In the genomic region with DNA sequence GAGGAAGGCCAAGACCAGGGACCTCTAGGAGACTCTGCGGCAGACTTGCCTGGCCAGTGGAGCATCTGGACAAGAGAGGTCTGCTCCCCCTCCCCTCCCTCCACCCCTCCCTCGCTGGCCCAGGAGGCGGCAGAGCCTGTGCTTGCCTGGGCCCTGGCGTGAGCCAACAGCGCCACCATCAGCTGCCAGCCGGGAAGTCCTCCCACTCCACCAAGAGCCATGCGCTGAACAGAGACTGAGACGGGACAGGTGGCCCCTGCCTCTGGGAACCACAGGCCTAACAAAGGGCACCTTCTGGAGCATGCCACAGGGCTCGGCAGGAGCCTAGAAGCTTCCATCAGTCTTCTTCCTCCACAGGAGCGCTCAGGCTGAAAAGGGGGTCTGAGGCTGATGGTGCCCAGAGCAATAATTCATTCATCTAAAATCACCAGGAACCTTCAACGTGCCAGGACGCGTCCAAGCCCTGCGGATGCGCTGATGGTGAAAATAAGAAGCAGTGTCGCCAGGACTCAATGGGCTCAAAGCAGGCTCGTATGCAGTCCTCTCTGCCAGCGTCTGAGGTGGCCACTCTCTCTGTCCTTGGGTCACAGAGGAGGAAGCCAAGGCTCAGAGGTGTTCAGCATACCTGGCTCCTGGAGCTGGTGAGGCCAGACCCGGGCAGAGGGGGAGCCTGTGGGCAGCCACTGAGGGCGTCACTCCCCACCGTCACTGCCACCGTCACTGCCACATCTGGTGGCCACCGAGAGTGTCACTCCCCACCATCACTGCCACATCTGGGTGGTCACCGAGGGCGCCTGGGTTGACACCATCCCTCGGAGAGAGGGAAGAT, we compare ENCODE assay signal across 12 cellular contexts.
DNase-seq lines count a peak whose midpoint lies in the region; ATAC-seq and TF ChIP-seq lines count a peak whose summit lies in the region.
"Had no signal": no experiment of that assay in that cellular context is flagged by ENCODE, and none has a peak within 500 bp of the region (broad histone marks: within the 10 kb centered on the region; RNA-seq: fewer than 3 reads in every experiment).

No MANE protein-coding gene starts in this region.

- DNase-seq in activated CD4-positive, alpha-beta T cell treated with anti-CD3 and anti-CD28 coated beads for 48 hours, result peak; percentile 19
- DNase-seq in activated CD4-positive, alpha-beta T cell treated with anti-CD3 and anti-CD28 coated beads, Interleukin-2, amount 10 ng/mL, durations not matched to agents 7 days and 5 days, result no peak
- DNase-seq in NCI-H1694 treated with DMSO at 0.1 percent for 48 hours (lab: John Stamatoyannopoulos, UW) (peak; percentile 13), dorsolateral prefrontal cortex (peak in 5 of 10 donors; percentile 28 to 61 (median 55)), progenitor cell of endocrine pancreas (ENCODE audit: low spot score, unreplicated experiment) (no peak), CD1c-positive myeloid dendritic cell (ENCODE audit: extremely low spot score) (no peak)
- DNase-seq: activated T-cell treated with anti-CD3 and anti-CD28 coated beads, Interleukin-2, amount 50 U/mL, for 48 hours; effector CD8-positive, alpha-beta T cell; NCI-H146 had no signal

- no peak overlapping the region for H3K4me3 ChIP-seq in dorsolateral prefrontal cortex
- H3K4me3 ChIP-seq: gastroesophageal sphincter had no signal

- no peaks in the 10 kb centered on the region for H3K4me1 Mint-ChIP-seq in activated CD4-positive, alpha-beta T cell treated with anti-CD3 and anti-CD28 coated beads, Interleukin-2, amount 10 ng/mL, durations not matched to agents 7 days and 5 days
- no peaks in the 10 kb centered on the region for H3K4me1 Mint-ChIP-seq in progenitor cell of endocrine pancreas (ENCODE audit: low read depth)

- intact Hi-C loops in dorsolateral prefrontal cortex (cut with DNase I), result no loop called here

- POLR2A ChIA-PET in activated CD4-positive, alpha-beta T cell treated with anti-CD3 and anti-CD28 coated beads, Interleukin-2, amount 10 ng/mL, durations not matched to agents 7 days and 5 days (lab: Charles Lee), result no interaction called here

- TF ChIP-seq CTCF in dorsolateral prefrontal cortex (IDR thresholded peaks at IDR 0.05 in 54 of 56, conservative IDR thresholded peaks at IDR 0.05 in 2 of 56; ENCODE audit: low read depth in 1 of 56, partially characterized antibody in 56 of 56) (peak in 43 of 56 donors; percentile 9 to 52 (median 29)), progenitor cell of endocrine pancreas (IDR thresholded peaks at IDR 0.05; ENCODE audit: unreplicated experiment) (peak; percentile 50)

- peaks cover 1% of the 10 kb centered on the region for H3K27me3 Mint-ChIP-seq in activated CD4-positive, alpha-beta T cell treated with anti-CD3 and anti-CD28 coated beads, Interleukin-2, amount 10 ng/mL, durations not matched to agents 7 days and 5 days
- H3K27me3 Mint-ChIP-seq in progenitor cell of endocrine pancreas, result peaks cover 15% of the 10 kb centered on the region

- no peak overlapping the region for H3K27ac Mint-ChIP-seq in activated CD4-positive, alpha-beta T cell treated with anti-CD3 and anti-CD28 coated beads, Interleukin-2, amount 10 ng/mL, durations not matched to agents 7 days and 5 days
- H3K27ac Mint-ChIP-seq in progenitor cell of endocrine pancreas, result no peak overlapping the region

- ATAC-seq in GM21528 (IDR thresholded peaks at IDR 0.05; ENCODE audit: low FRiP score, unreplicated experiment), result no peak
- ATAC-seq in HG03457 (IDR thresholded peaks at IDR 0.05; ENCODE audit: unreplicated experiment), result no peak
- ATAC-seq: gastroesophageal sphincter had no signal

- H3K9me3 Mint-ChIP-seq in activated CD4-positive, alpha-beta T cell treated with anti-CD3 and anti-CD28 coated beads, Interleukin-2, amount 10 ng/mL, durations not matched to agents 7 days and 5 days, result peaks cover 4% of the 10 kb centered on the region
- peaks cover 6% of the 10 kb centered on the region for H3K9me3 Mint-ChIP-seq in progenitor cell of endocrine pancreas (ENCODE audit: low read depth)

- H3K27ac ChIP-seq in dorsolateral prefrontal cortex, result no peak overlapping the region
- H3K27ac ChIP-seq: gastroesophageal sphincter had no signal

- no peak overlapping the region for H3K4me3 Mint-ChIP-seq in activated CD4-positive, alpha-beta T cell treated with anti-CD3 and anti-CD28 coated beads, Interleukin-2, amount 10 ng/mL, durations not matched to agents 7 days and 5 days
- H3K4me3 Mint-ChIP-seq in progenitor cell of endocrine pancreas (ENCODE audit: low read depth), result no peak overlapping the region

- no peaks in the 10 kb centered on the region for H3K36me3 Mint-ChIP-seq in activated CD4-positive, alpha-beta T cell treated with anti-CD3 and anti-CD28 coated beads, Interleukin-2, amount 10 ng/mL, durations not matched to agents 7 days and 5 days (ENCODE audit: low read depth)
- H3K36me3 Mint-ChIP-seq in progenitor cell of endocrine pancreas (ENCODE audit: insufficient read depth), result no peaks in the 10 kb centered on the region

- CTCF ChIA-PET in activated CD4-positive, alpha-beta T cell treated with anti-CD3 and anti-CD28 coated beads, Interleukin-2, amount 10 ng/mL, durations not matched to agents 7 days and 5 days (lab: Charles Lee), result no interaction called here

- H3K27me3 ChIP-seq in dorsolateral prefrontal cortex, result peaks cover 0 to 22% (median 0%) of the 10 kb centered on the region in 45 donors

Comparison
In these comparisons a context has a peak if more than half of its experiments do, and no peak if none do; other contexts are left out.
1. DNase-seq: peak in activated CD4-positive, alpha-beta T cell treated with anti-CD3 and anti-CD28 coated beads for 48 hours (single experiment) and NCI-H1694 treated with DMSO at 0.1 percent for 48 hours (single experiment); none in activated CD4-positive, alpha-beta T cell treated with anti-CD3 and anti-CD28 coated beads, Interleukin-2, amount 10 ng/mL, durations not matched to agents 7 days and 5 days (single experiment), progenitor cell of endocrine pancreas (single experiment) and CD1c-positive myeloid dendritic cell (single experiment).